18 cellular contexts compared by ENCODE assay signal in the genomic region with DNA sequence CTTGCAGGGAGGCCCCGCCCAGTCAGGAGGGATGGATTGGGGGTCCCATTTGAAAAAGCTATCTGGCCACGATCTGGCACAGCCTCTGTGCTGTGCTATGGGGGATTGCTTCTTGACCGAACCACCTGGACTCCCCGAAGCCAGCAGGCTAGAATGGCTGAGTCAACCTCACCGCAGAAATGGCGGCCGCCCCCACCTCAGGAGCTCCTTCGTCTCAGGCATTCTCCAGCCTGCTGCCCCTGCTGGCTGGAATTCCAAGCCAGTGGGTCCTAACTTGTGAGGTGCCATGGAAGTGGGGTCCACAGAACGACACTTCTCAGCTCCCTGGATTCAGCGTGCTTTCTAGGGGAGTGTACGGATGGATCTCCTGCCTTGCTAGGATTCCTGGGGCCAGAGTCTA.
A peak's percentile ranks its signal among the peaks of the same experiment; 100 is the strongest.
DNase-seq lines count a peak whose midpoint lies in the region; ATAC-seq, FAIRE-seq and TF ChIP-seq lines count a peak whose summit lies in the region.
"Had no signal": no experiment of that assay in that cellular context is flagged by ENCODE, and none has a peak within 500 bp of the region (broad histone marks: within the 10 kb centered on the region; RNA-seq: fewer than 3 reads in every experiment).

No MANE protein-coding gene starts in this region.

- no peaks in the 10 kb centered on the region for H4K20me1 ChIP-seq in H1 (replicated peaks in 1 of 2; ENCODE audit: control insufficient read depth in 1 of 2, insufficient read depth in 2 of 2, low read length in 2 of 2)

- TF ChIP-seq POLR2A in H1 (IDR thresholded peaks at IDR 0.05; ENCODE audit: control extremely low read depth in 1 of 2, low read depth in 2 of 2, low read length in 2 of 2), result no peak

- H2BK5ac ChIP-seq in H1 (ENCODE audit: low read depth, low read length), result no peak overlapping the region
- no peak overlapping the region for H2BK5ac ChIP-seq in neuronal stem cell (ENCODE audit: low read length)

- no peak for FAIRE-seq in H1 (lab: Jason Lieb, UNC)
- FAIRE-seq: GM12878, GM18507 had no signal

- H3K79me1 ChIP-seq in H1 (ENCODE audit: low read depth, low read length) (no peaks in the 10 kb centered on the region), neuronal stem cell (ENCODE audit: low read depth, low read length) (no peaks in the 10 kb centered on the region)

- H3K4me3 ChIP-seq in H1 (ENCODE audit: extremely low read depth in 1 of 4, insufficient read depth in 2 of 4, low read depth in 3 of 4, low read length in 4 of 4) (no peak overlapping the region), neuronal stem cell (ENCODE audit: low read length in 2 of 2) (no peak overlapping the region)
- H3K4me3 ChIP-seq: GM12878 had no signal

- H3K36me3 ChIP-seq in H1 (ENCODE audit: control insufficient read depth in 2 of 4, insufficient read depth in 4 of 4, low read length in 3 of 4) (no peaks in the 10 kb centered on the region), neuronal stem cell (replicated peaks in 1 of 2; ENCODE audit: control insufficient read depth in 2 of 2, insufficient read depth in 2 of 2, low read length in 2 of 2) (no peaks in the 10 kb centered on the region)

- CTCF ChIA-PET in H1 (lab: Charles Lee; ENCODE audit: partially characterized antibody), result interaction anchor here (0.9 to 1.9 kb wide), 7 partner anchors 9 to 369 kb away, joined by 3 to 6 read pairs (median 5); no protein-coding TSS in a partner anchor

- H3K4me1 ChIP-seq in H1 (replicated peaks in 1 of 4; ENCODE audit: control insufficient read depth in 3 of 4, insufficient read depth in 4 of 4, low read length in 3 of 4) (peaks cover 0 to 4% (median 2%) of the 10 kb centered on the region in 4 experiments; a peak in 2 of 7 replicates), neuronal stem cell (ENCODE audit: control insufficient read depth in 2 of 2, insufficient read depth in 1 of 2, low read depth in 1 of 2, low read length in 2 of 2) (no peaks in the 10 kb centered on the region)

- H2AFZ ChIP-seq in H1 (ENCODE audit: low read length) (no peak overlapping the region), neuronal stem cell (ENCODE audit: low read length) (no peak overlapping the region)

- H4K5ac ChIP-seq in H1 (ENCODE audit: insufficient read length, low read depth, low read length), result no peak overlapping the region

- H2BK120ac ChIP-seq in H1 (replicated peaks; ENCODE audit: low read depth, low read length) (no peak overlapping the region), neuronal stem cell (ENCODE audit: low read depth, low read length) (peak overlapping the region; percentile 24)

- H3K23me2 ChIP-seq in H1 (ENCODE audit: low read depth, low read length), result no peaks in the 10 kb centered on the region

- H4K91ac ChIP-seq in H1 (replicated peaks; ENCODE audit: insufficient read length, low read length) (peak overlapping the region; percentile 46), neuronal stem cell (ENCODE audit: low read depth, low read length, poor library complexity) (no peak overlapping the region)

- no peak for ATAC-seq in HG02610 (IDR thresholded peaks at IDR 0.05; ENCODE audit: unreplicated experiment)
- no peak for ATAC-seq in stimulated activated naive CD8-positive, alpha-beta T cell treated with anti-CD3 and anti-CD28 coated beads, Interleukin-15, Interleukin-2, amounts not matched to agents 100 U/mL and 50 U/mL, for 24 hours
- no peak for ATAC-seq in GM18498 (IDR thresholded peaks at IDR 0.05; ENCODE audit: unreplicated experiment)
- ATAC-seq: GM12878, HCT116 had no signal

- H2BK15ac ChIP-seq in H1 (ENCODE audit: low read length), result no peak overlapping the region
- H2BK15ac ChIP-seq in neuronal stem cell (ENCODE audit: low read length), result peak overlapping the region; percentile 20

- POLR2A ChIA-PET in H1 (lab: Charles Lee; ENCODE audit: partially characterized antibody), result no interaction called here

- no peak overlapping the region for H2AK5ac ChIP-seq in H1 (ENCODE audit: low read depth, low read length)
- no peak overlapping the region for H2AK5ac ChIP-seq in neuronal stem cell (ENCODE audit: low read depth, low read length)

- H2BK12ac ChIP-seq in H1 (ENCODE audit: low read depth, low read length) (no peak overlapping the region), neuronal stem cell (ENCODE audit: low read length) (no peak overlapping the region)

- H3K27me3 ChIP-seq in H1 (replicated peaks in 1 of 4; ENCODE audit: control insufficient read depth in 3 of 4, extremely low read depth in 1 of 4, insufficient read depth in 3 of 4, low read length in 3 of 4) (no peaks in the 10 kb centered on the region), neuronal stem cell (ENCODE audit: control insufficient read depth in 3 of 3, insufficient read depth in 3 of 3, low read depth in 1 of 3, low read length in 3 of 3) (no peaks in the 10 kb centered on the region)

- peak overlapping the region; percentile 77; the same call in 1 of the 2 replicates for H2BK20ac ChIP-seq in H1 (ENCODE audit: low read length)

- TF ChIP-seq EP300 in H1 (IDR thresholded peaks at IDR 0.05; ENCODE audit: borderline replicate concordance in 1 of 2, low read depth in 2 of 2, low read length in 2 of 2), result no peak

- H3K4ac ChIP-seq in H1 (replicated peaks; ENCODE audit: insufficient read length, low read depth, low read length), result no peak overlapping the region
- no peak overlapping the region for H3K4ac ChIP-seq in neuronal stem cell (ENCODE audit: low read length)

- H3K18ac ChIP-seq in H1 (ENCODE audit: extremely low read depth, low read length) (no peak overlapping the region), neuronal stem cell (ENCODE audit: low read length) (peak overlapping the region; percentile 11)

- H3K56ac ChIP-seq in H1 (replicated peaks; ENCODE audit: insufficient read length, low read depth, low read length), result no peak overlapping the region

- H4K8ac ChIP-seq in H1 (ENCODE audit: extremely low read depth, insufficient read depth, low read length) (no peak overlapping the region), neuronal stem cell (ENCODE audit: low read depth, low read length) (no peak overlapping the region)

- no peak overlapping the region for H3K27ac ChIP-seq in H1 (ENCODE audit: low read depth, low read length)
- H3K27ac ChIP-seq in neuronal stem cell (replicated peaks; ENCODE audit: low read length), result no peak overlapping the region

- H3K9ac ChIP-seq in H1 (replicated peaks in 1 of 4; ENCODE audit: extremely low read depth in 1 of 4, low read depth in 3 of 4, low read length in 3 of 4), result no peak overlapping the region
- H3K9ac ChIP-seq in neuronal stem cell (ENCODE audit: low read depth, low read length, poor library complexity), result no peak overlapping the region

- TF ChIP-seq RAD21 in H1 (IDR thresholded peaks at IDR 0.05 in 1 of 2, conservative IDR thresholded peaks at IDR 0.05 in 1 of 2; ENCODE audit: low read depth in 2 of 2, low read length in 2 of 2), result no peak; a peak in 1 of 4 replicates

- WGBS in H1 (ENCODE audit: extremely low coverage in 1 of 2, insufficient coverage in 1 of 2, insufficient read length in 1 of 2, insufficient replicate concordance in 2 of 2, low coverage in 1 of 2, low lambda C conversion rate in 2 of 2, missing lambda C conversion rate in 1 of 2), 2 experiments, result 95% methylated on average over 10 of the region's 11 CpGs; no CpG with 5 or more reads in 1 of the 2 experiments
- WGBS in neuronal stem cell (ENCODE audit: extremely low coverage in 2 of 2, insufficient read length in 2 of 2, insufficient replicate concordance in 1 of 2), 2 donors, result no CpG with 5 or more reads among the region's 11 CpGs

- DNase-seq in M059J (ENCODE audit: low read depth) (peak; percentile 12), H1 (ENCODE audit: low read depth in 1 of 2, low spot score in 2 of 2) (no peak), neuronal stem cell (ENCODE audit: low spot score) (no peak)
- no peak for DNase-seq in stimulated activated naive CD8-positive, alpha-beta T cell treated with anti-CD3 and anti-CD28 coated beads, Interleukin-15, Interleukin-2, amounts not matched to agents 100 U/mL and 50 U/mL, for 24 hours
- DNase-seq: C1 segment of cervical spinal cord; Calu3; CD4-positive, alpha-beta memory T cell; COR-L47; DMS53; DMS79 treated with DMSO at 0.1 percent for 48 hours; GDM1; GOT3; H7 had no signal

- no peak overlapping the region for H3K4me2 ChIP-seq in H1 (ENCODE audit: insufficient read depth in 1 of 2, low read depth in 2 of 2, low read length in 2 of 2)
- no peak overlapping the region for H3K4me2 ChIP-seq in neuronal stem cell (ENCODE audit: insufficient read depth, low read length, poor library complexity, severe bottlenecking)

- peak; percentile 4 to 13 (median 11); a peak in 2 of 4 replicates for TF ChIP-seq CTCF in H1 (IDR thresholded peaks at IDR 0.05; ENCODE audit: control extremely low read depth in 1 of 3, insufficient read depth in 1 of 3, low read depth in 1 of 3, low read length in 3 of 3)

- no peak overlapping the region for H3K23ac ChIP-seq in H1 (ENCODE audit: insufficient read length)
- H3K23ac ChIP-seq in neuronal stem cell (ENCODE audit: low read depth, low read length, poor library complexity), result no peak overlapping the region

- H3K14ac ChIP-seq in H1 (ENCODE audit: insufficient read length), result no peak overlapping the region
- no peak overlapping the region for H3K14ac ChIP-seq in neuronal stem cell (ENCODE audit: low read length)

- H3K9me3 ChIP-seq in H1 (ENCODE audit: insufficient read depth in 2 of 2, low read depth in 1 of 2, low read length in 1 of 2), result no peaks in the 10 kb centered on the region
- H3K9me3 ChIP-seq in neuronal stem cell (replicated peaks in 1 of 2; ENCODE audit: control insufficient read depth in 2 of 2, insufficient read depth in 1 of 2, low read depth in 1 of 2, low read length in 2 of 2), result no peaks in the 10 kb centered on the region

- H3K79me2 ChIP-seq in H1 (ENCODE audit: control insufficient read depth in 1 of 2, insufficient read depth in 2 of 2, low read length in 2 of 2), result no peaks in the 10 kb centered on the region

TF ChIP-seq in H1, 55 proteins besides CTCF, POLR2A, EP300 and RAD21:
- peak; percentile 30; the same call in 1 of the 2 replicates for TF ChIP-seq YY1 (IDR thresholded peaks at IDR 0.05; ENCODE audit: low read depth, low read length)
- TF ChIP-seq TEAD4 (IDR thresholded peaks at IDR 0.05; ENCODE audit: low read depth, low read length), result peak; percentile 71
- TF ChIP-seq SIX5 (IDR thresholded peaks at IDR 0.05; ENCODE audit: low read depth, low read length), result no peak
